In the genomic region with DNA sequence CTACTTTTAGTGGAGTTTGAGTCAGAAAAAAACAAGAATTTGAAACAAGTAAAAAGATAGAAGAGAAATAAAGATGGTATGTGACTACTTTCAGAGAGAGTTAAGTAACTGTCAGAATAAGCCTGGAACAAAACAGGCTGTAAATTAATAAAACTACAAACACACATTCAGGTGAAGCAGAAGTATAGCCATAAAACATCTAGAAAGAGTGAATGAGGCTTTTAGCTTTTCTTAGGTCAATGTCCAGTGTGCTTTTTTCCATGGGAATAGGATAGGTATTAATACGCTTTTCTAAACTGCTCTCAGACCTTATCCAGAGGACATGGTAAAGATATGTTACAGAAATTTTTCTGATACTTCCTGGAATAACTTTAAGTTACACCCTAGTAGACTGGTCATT, we compare ENCODE assay signal across 1 cellular context.
TF ChIP-seq lines count a peak whose summit lies in the region.

No MANE protein-coding gene starts in this region.

TF ChIP-seq in GM12878, 131 proteins besides CTCF, POLR2A, EP300 and RAD21:
- TF ChIP-seq BCL11A (IDR thresholded peaks at IDR 0.05; ENCODE audit: low read depth, low read length) (no peak), WRNIP1 (IDR thresholded peaks at IDR 0.05; ENCODE audit: borderline replicate concordance, low read depth, low read length) (no peak), RCOR1 (conservative IDR thresholded peaks at IDR 0.05; ENCODE audit: low read depth, low read length) (no peak), ATF3 (IDR thresholded peaks at IDR 0.05; ENCODE audit: borderline replicate concordance, extremely low read depth, low read depth, low read length) (no peak), JUND (IDR thresholded peaks at IDR 0.05; ENCODE audit: low read depth, low read length) (no peak), HDAC6 (IDR thresholded peaks at IDR 0.05; ENCODE audit: unreplicated experiment) (no peak), SPI1 (IDR thresholded peaks at IDR 0.05; ENCODE audit: borderline replicate concordance, insufficient read depth, low read depth, low read length) (no peak), POU2F2 (IDR thresholded peaks at IDR 0.05; ENCODE audit: borderline replicate concordance, low read depth, low read length) (no peak), NFIC (IDR thresholded peaks at IDR 0.05; ENCODE audit: low read depth, low read length) (no peak), POLR2AphosphoS2 (IDR thresholded peaks at IDR 0.05; ENCODE audit: low read depth, low read length) (no peak), MEF2A (IDR thresholded peaks at IDR 0.05; ENCODE audit: insufficient read depth, low read depth, low read length) (no peak), NR2C2 (IDR thresholded peaks at IDR 0.05; ENCODE audit: borderline replicate concordance, control insufficient read depth, insufficient read length, low read depth) (no peak), CBX5 (IDR thresholded peaks at IDR 0.05; ENCODE audit: low read depth) (no peak), ZBTB4 (CRISPR knock-in tag; IDR thresholded peaks at IDR 0.05) (no peak), NBN (IDR thresholded peaks at IDR 0.05) (no peak), CHD1 (IDR thresholded peaks at IDR 0.05; ENCODE audit: low read depth, low read length) (no peak), PAX8 (IDR thresholded peaks at IDR 0.05) (no peak), RBBP5 (conservative IDR thresholded peaks at IDR 0.05) (no peak), USF2 (IDR thresholded peaks at IDR 0.05; ENCODE audit: borderline replicate concordance, low read depth, low read length) (no peak)
- TF ChIP-seq, protein P1, sequence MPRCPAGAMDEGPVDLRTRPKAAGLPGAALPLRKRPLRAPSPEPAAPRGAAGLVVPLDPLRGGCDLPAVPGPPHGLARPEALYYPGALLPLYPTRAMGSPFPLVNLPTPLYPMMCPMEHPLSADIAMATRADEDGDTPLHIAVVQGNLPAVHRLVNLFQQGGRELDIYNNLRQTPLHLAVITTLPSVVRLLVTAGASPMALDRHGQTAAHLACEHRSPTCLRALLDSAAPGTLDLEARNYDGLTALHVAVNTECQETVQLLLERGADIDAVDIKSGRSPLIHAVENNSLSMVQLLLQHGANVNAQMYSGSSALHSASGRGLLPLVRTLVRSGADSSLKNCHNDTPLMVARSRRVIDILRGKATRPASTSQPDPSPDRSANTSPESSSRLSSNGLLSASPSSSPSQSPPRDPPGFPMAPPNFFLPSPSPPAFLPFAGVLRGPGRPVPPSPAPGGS (IDR thresholded peaks at IDR 0.05; ENCODE audit: borderline replicate concordance, insufficient read depth, low read depth, low read length, poor library complexity, severe bottlenecking): no peak
